Comparison of ENCODE assay signal across 1 cellular context in genomic region chr3:49667701-49668413, GRCh38.
A peak's percentile ranks its signal among the peaks of the same experiment; 100 is the strongest.
TF ChIP-seq lines count a peak whose summit lies in the region.

No MANE protein-coding gene starts in this region.

TF ChIP-seq in HepG2, 621 proteins besides CTCF, POLR2A, EP300 and RAD21 (continued from another document):
- TF ChIP-seq RERE (CRISPR knock-in tag; IDR thresholded peaks at IDR 0.05; ENCODE audit: low read depth) (no peak), MED8 (CRISPR knock-in tag; IDR thresholded peaks at IDR 0.05; ENCODE audit: insufficient replicate concordance) (peak; percentile 13), LRRFIP1 (CRISPR knock-in tag; conservative IDR thresholded peaks at IDR 0.05) (no peak), ZNF354B (CRISPR knock-in tag; IDR thresholded peaks at IDR 0.05) (no peak), SRF (IDR thresholded peaks at IDR 0.05; ENCODE audit: low read depth, low read length) (no peak), MTERF4 (CRISPR knock-in tag; IDR thresholded peaks at IDR 0.05) (peak; percentile 76), CBFB (CRISPR knock-in tag; IDR thresholded peaks at IDR 0.05) (no peak), SALL1 (CRISPR knock-in tag; IDR thresholded peaks at IDR 0.05) (no peak), ZNF530 (CRISPR knock-in tag; IDR thresholded peaks at IDR 0.05; ENCODE audit: low read depth) (no peak), RFX5 (IDR thresholded peaks at IDR 0.05; ENCODE audit: low read depth, low read length) (no peak), FOXO4 (CRISPR knock-in tag; conservative IDR thresholded peaks at IDR 0.05) (0 out of 2 replicates have a peak, but pooled peaks have one; percentile 69), HCFC1 (IDR thresholded peaks at IDR 0.05; ENCODE audit: low read depth, low read length) (no peak), KAT7 (CRISPR knock-in tag; IDR thresholded peaks at IDR 0.05; ENCODE audit: borderline replicate concordance) (no peak), ASH2L (IDR thresholded peaks at IDR 0.05; ENCODE audit: insufficient read length, low read depth, low read length) (no peak), ZNF253 (CRISPR knock-in tag; IDR thresholded peaks at IDR 0.05; ENCODE audit: borderline replicate concordance) (no peak), ZNF776 (CRISPR knock-in tag; IDR thresholded peaks at IDR 0.05) (0 out of 2 replicates have a peak, but pooled peaks have one; percentile 60), CREB3 (CRISPR knock-in tag; IDR thresholded peaks at IDR 0.05) (no peak), ZNF17 (CRISPR knock-in tag; IDR thresholded peaks at IDR 0.05) (no peak), ZNF335 (CRISPR knock-in tag; IDR thresholded peaks at IDR 0.05) (no peak), CENPX (CRISPR knock-in tag; IDR thresholded peaks at IDR 0.05) (no peak), NCOA1 (CRISPR knock-in tag; IDR thresholded peaks at IDR 0.05) (0 out of 2 replicates have a peak, but pooled peaks have one; percentile 39), BORCS8-MEF2B (CRISPR knock-in tag; IDR thresholded peaks at IDR 0.05) (no peak), ZNF75D (CRISPR knock-in tag; IDR thresholded peaks at IDR 0.05; ENCODE audit: borderline replicate concordance) (no peak), ZNF782 (CRISPR knock-in tag; IDR thresholded peaks at IDR 0.05; ENCODE audit: borderline replicate concordance) (no peak), ZSCAN25 (CRISPR knock-in tag; IDR thresholded peaks at IDR 0.05) (no peak), ZNF235 (CRISPR knock-in tag; IDR thresholded peaks at IDR 0.05; ENCODE audit: borderline replicate concordance) (0 out of 2 replicates have a peak, but pooled peaks have one; percentile 53)
